Comparison of ENCODE assay signal across 23 cellular contexts in the genomic region with DNA sequence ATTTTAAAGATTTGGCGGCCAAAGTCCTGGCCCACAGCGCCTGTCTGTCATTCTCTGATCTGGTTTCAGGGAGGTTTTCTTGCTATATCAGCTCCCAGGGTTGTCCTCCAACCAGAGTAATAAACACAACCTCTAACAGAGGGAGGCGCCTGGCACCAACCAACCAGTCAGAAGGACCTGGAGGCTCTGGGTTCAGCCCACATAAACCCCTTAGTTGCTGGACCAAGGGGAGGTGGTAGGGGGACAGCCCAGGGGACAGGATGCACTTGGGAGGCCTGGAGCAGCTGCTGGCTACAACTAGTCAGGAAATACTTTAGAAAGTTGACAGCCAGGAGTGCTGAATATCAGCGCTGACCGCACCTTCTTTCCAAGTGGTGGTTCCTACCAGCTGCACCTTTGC. TPM values are rescaled to one million over a fixed set of nuclear protein-coding genes. Genes with fewer than 3 reads are reported as not detected.
DNase-seq lines count a peak whose midpoint lies in the region; ATAC-seq and TF ChIP-seq lines count a peak whose summit lies in the region.
"Had no signal": no experiment of that assay in that cellular context is flagged by ENCODE, and none has a peak within 500 bp of the region (broad histone marks: within the 10 kb centered on the region; RNA-seq: fewer than 3 reads in every experiment).

No MANE protein-coding gene starts in this region.

- H3K4me1 Mint-ChIP-seq in endodermal cell = no peaks in the 10 kb centered on the region

- H3K36me3 Mint-ChIP-seq in endodermal cell (ENCODE audit: low read depth) = peaks cover 76% of the 10 kb centered on the region

- H3K4me3 Mint-ChIP-seq in endodermal cell = no peak overlapping the region
- H3K4me3 Mint-ChIP-seq: CD4-positive, alpha-beta memory T cell had no signal

- no peaks in the 10 kb centered on the region for H3K27me3 Mint-ChIP-seq in endodermal cell (ENCODE audit: insufficient read depth)
- H3K27me3 Mint-ChIP-seq: CD4-positive, alpha-beta memory T cell had no signal

- ATAC-seq in left ventricle myocardium superior (peak; percentile 60), psoas muscle (peak; percentile 40 to 60 (median 50)), GM19351 (IDR thresholded peaks at IDR 0.05; ENCODE audit: unreplicated experiment) (no peak), lower lobe of right lung (no peak), HG02852 (IDR thresholded peaks at IDR 0.05; ENCODE audit: unreplicated experiment) (no peak)
- ATAC-seq: Panc1 had no signal

- H3K9me3 ChIP-seq in endodermal cell (ENCODE audit: control insufficient read depth, low read length) = no peaks in the 10 kb centered on the region
- H3K9me3 ChIP-seq in psoas muscle = no peaks in the 10 kb centered on the region
- H3K9me3 ChIP-seq in lower lobe of right lung = no peaks in the 10 kb centered on the region
- H3K9me3 ChIP-seq: Caco-2, HAP-1 had no signal

- H3K4me1 ChIP-seq in endodermal cell (ENCODE audit: control insufficient read depth, insufficient read depth, low read length) (no peaks in the 10 kb centered on the region), psoas muscle (peaks cover 16% of the 10 kb centered on the region), lower lobe of right lung (peaks cover 5% of the 10 kb centered on the region)
- H3K4me1 ChIP-seq: Caco-2 had no signal

- H3K4me3 ChIP-seq in endodermal cell (ENCODE audit: low read length) (no peak overlapping the region), psoas muscle (no peak overlapping the region), lower lobe of right lung (no peak overlapping the region)
- H3K4me3 ChIP-seq: HAP-1, SK-N-MC had no signal

- no peak overlapping the region for H3K27ac Mint-ChIP-seq in endodermal cell

- no peaks in the 10 kb centered on the region for H3K9me3 Mint-ChIP-seq in endodermal cell

- no peaks in the 10 kb centered on the region for H3K27me3 ChIP-seq in endodermal cell (ENCODE audit: control insufficient read depth, insufficient read depth, low read length, poor library complexity, severe bottlenecking)
- no peaks in the 10 kb centered on the region for H3K27me3 ChIP-seq in psoas muscle (ENCODE audit: insufficient read depth in 3 of 3, low read length in 2 of 3)
- no peaks in the 10 kb centered on the region for H3K27me3 ChIP-seq in lower lobe of right lung (ENCODE audit: low read depth)

- H3K27ac ChIP-seq in endodermal cell (ENCODE audit: low read depth, low read length) (no peak overlapping the region), psoas muscle (peak overlapping the region; percentile 48), lower lobe of right lung (no peak overlapping the region)
- H3K27ac ChIP-seq: RWPE1, SK-N-MC had no signal

- DNase-seq in endodermal cell = peak; percentile 48
- DNase-seq in left ventricle myocardium superior = no peak
- DNase-seq in psoas muscle = no peak
- no peak for DNase-seq in lower lobe of right lung
- no peak for DNase-seq in activated effector memory CD4-positive, alpha-beta T cell treated with anti-CD3 and anti-CD28 coated beads, Interleukin-2, amount 50 U/mL, for 16 hours
- DNase-seq: C1 segment of cervical spinal cord; Caco-2; CD4-positive, alpha-beta memory T cell; GOT3; KG1; MM.1S; NCI-H1694 treated with DMSO at 0.1 percent for 48 hours; NCI-H2081; NCI-H226; NCI-H510A; NCI-H69; SIG-M5 had no signal

- 92 to 93% methylated on average over 2 to 5 of the region's 5 CpGs for WGBS in endodermal cell (ENCODE audit: insufficient coverage in 1 of 2, insufficient read length in 1 of 2), 2 experiments
- WGBS in psoas muscle, 3 donors = 65 to 86% (median 81%) methylated on average over 5 of the region's 5 CpGs

- TF ChIP-seq CTCF in endodermal cell (conservative IDR thresholded peaks at IDR 0.05) (no peak), psoas muscle (IDR thresholded peaks at IDR 0.05) (no peak), lower lobe of right lung (IDR thresholded peaks at IDR 0.05) (no peak)

- H3K9ac ChIP-seq in endodermal cell (ENCODE audit: extremely low read depth, low read length, poor library complexity, severe bottlenecking) = no peak overlapping the region

- peaks cover 85% of the 10 kb centered on the region for H3K36me3 ChIP-seq in endodermal cell (ENCODE audit: control insufficient read depth, insufficient read depth, low read length)
- no peaks in the 10 kb centered on the region for H3K36me3 ChIP-seq in psoas muscle (ENCODE audit: insufficient read depth in 1 of 2, low read depth in 1 of 2)
- H3K36me3 ChIP-seq in lower lobe of right lung = no peaks in the 10 kb centered on the region
- H3K36me3 ChIP-seq: HAP-1 had no signal

- intact Hi-C loops in left ventricle myocardium superior (cut with micrococcal nuclease) (loop anchor here (10.0 kb wide), 1 partner anchor 244 kb away; the partner anchor contains the start of gene PMP22), psoas muscle (cut with DNase I) (no loop called here), lower lobe of right lung (cut with DNase I) (no loop called here)

RNA-seq across cellular contexts. Expression of gene CDRT4, which starts 41.7 kb away (rescaled TPM):
- total RNA-seq in endodermal cell (10 to 100 TPM; 16.4 to 39.7 TPM), left ventricle myocardium superior (1.4 TPM), psoas muscle (1 to 10 TPM in 1 of 4 donors, under 1 TPM in 3; 0.62 to 2.0 (median 0.86) TPM), lower lobe of right lung (13.4 TPM)
- 3.0 TPM for polyA plus RNA-seq in endodermal cell (2013, experiment 1 of 2)
- polyA plus RNA-seq in endodermal cell (2013, experiment 2 of 2) = 4.4 TPM
- under 1 TPM in 2 of 3 donors, not detected in 1; 0.29 to 0.31 TPM for polyA plus RNA-seq in psoas muscle

RNA-seq across cellular contexts. Expression of gene TVP23C, which starts 54.2 kb away (rescaled TPM):
- total RNA-seq in endodermal cell (10 to 100 TPM; 30.7 to 73.2 TPM), left ventricle myocardium superior (2.5 TPM), psoas muscle (1 to 10 TPM in 3 of 4 donors, under 1 TPM in 1; 0.54 to 3.0 (median 1.8) TPM), lower lobe of right lung (16.0 TPM)
- polyA plus RNA-seq in endodermal cell (2013, experiment 1 of 2) = 13.3 TPM
- polyA plus RNA-seq in endodermal cell (2013, experiment 2 of 2) = 15.6 TPM
- 1 to 10 TPM in 1 of 3 donors, under 1 TPM in 2; 0.25 to 2.0 (median 0.96) TPM for polyA plus RNA-seq in psoas muscle

Comparison
In these comparisons a context has a peak if more than half of its experiments do, and no peak if none do; other contexts are left out.
1. ATAC-seq: peak in left ventricle myocardium superior (single experiment) and psoas muscle (4 of 4); none in GM19351 (single experiment), lower lobe of right lung (0 of 2) and HG02852 (single experiment).